16 cellular contexts compared by ENCODE assay signal in the genomic region with DNA sequence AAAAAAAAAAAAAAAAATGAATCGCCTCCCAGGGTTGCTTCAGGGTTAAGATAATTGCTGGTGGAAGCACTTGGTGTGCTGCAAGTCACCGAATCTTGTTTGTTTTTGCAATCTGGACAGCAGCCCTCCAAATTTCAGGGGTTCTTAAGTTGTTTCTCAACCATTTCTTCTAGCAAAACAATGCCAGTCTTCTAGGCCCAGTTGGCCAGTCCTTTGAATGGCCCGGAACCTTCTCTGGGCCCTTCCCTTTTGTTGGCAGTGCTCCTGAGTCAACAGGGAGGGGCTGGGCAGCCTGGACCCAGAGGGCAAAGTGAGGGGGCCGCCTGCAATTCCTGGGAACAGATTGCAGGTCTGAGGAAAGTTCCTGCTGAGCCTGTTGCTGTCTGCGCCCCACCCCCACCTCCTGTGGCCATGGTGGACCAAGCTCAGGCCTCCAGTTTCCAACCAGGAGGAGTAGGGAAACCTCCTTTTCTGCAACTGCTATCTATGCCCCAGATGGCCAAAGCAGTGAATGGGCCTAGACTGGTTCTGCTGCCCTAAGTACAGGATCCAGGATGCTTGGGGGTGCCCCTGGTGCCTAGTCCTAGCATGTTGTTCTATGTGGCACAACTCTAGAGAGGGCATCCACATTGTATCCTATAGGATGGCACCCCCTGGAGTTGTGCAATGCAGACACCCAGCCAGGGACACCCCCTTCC. TPM values are rescaled to one million over a fixed set of nuclear protein-coding genes. Genes with fewer than 3 reads are reported as not detected.
A peak's percentile ranks its signal among the peaks of the same experiment; 100 is the strongest.
DNase-seq lines count a peak whose midpoint lies in the region; ATAC-seq and TF ChIP-seq lines count a peak whose summit lies in the region.
"Had no signal": no experiment of that assay in that cellular context is flagged by ENCODE, and none has a peak within 500 bp of the region (broad histone marks: within the 10 kb centered on the region; RNA-seq: fewer than 3 reads in every experiment).

No MANE protein-coding gene starts in this region.

- H3K4me1 Mint-ChIP-seq in IgD-negative memory B cell, result peaks cover 40 to 53% (median 47%) of the 10 kb centered on the region in 3 donors
- H3K4me1 Mint-ChIP-seq in activated CD8-positive, alpha-beta memory T cell treated with anti-CD3 and anti-CD28 coated beads, Interleukin-2, amount 10 ng/mL, durations not matched to agents 7 days and 5 days, result peaks cover 31% of the 10 kb centered on the region

- H3K36me3 ChIP-seq in colonic mucosa (no peaks in the 10 kb centered on the region), lower lobe of right lung (no peaks in the 10 kb centered on the region), suprapubic skin (no peaks in the 10 kb centered on the region)
- H3K36me3 ChIP-seq: adrenal gland had no signal

- DNase-seq in colonic mucosa (peak; percentile 96), lower lobe of right lung (peak; percentile 84), suprapubic skin (ENCODE audit: low spot score in 2 of 2) (no peak), NCI-H1092 (lab: John Stamatoyannopoulos, UW) (no peak), CD1c-positive myeloid dendritic cell (ENCODE audit: extremely low spot score) (no peak)
- no peak for DNase-seq in activated CD8-positive, alpha-beta memory T cell treated with anti-CD3 and anti-CD28 coated beads, Interleukin-2, amount 10 ng/mL, durations not matched to agents 7 days and 5 days
- DNase-seq: activated B cell treated with CpG ODN at 0.5 μM for 24 hours; adrenal gland; GF-D8; NCI-H187 treated with DMSO at 0.1 percent for 48 hours; NCI-H774; stimulated activated CD4-positive, alpha-beta T cell treated with anti-CD3 and anti-CD28 coated beads, Interleukin-1b, Interleukin-23, amount 100 ng/mL, for 48 hours had no signal

- no peak overlapping the region for H3K4me3 Mint-ChIP-seq in IgD-negative memory B cell
- no peak overlapping the region for H3K4me3 Mint-ChIP-seq in activated CD8-positive, alpha-beta memory T cell treated with anti-CD3 and anti-CD28 coated beads, Interleukin-2, amount 10 ng/mL, durations not matched to agents 7 days and 5 days
- H3K4me3 Mint-ChIP-seq: activated B cell treated with CpG ODN at 0.5 μM for 24 hours had no signal

- CTCF ChIA-PET in activated CD8-positive, alpha-beta memory T cell treated with anti-CD3 and anti-CD28 coated beads, Interleukin-2, amount 10 ng/mL, durations not matched to agents 7 days and 5 days (lab: Charles Lee), result interaction anchor here (5.5 kb wide), 1 partner anchor 38 kb away, joined by 24 read pairs; no protein-coding TSS in a partner anchor

- peak overlapping the region in 2 of 3 donors; percentile 86 to 95 for H3K27ac Mint-ChIP-seq in IgD-negative memory B cell
- no peak overlapping the region for H3K27ac Mint-ChIP-seq in activated CD8-positive, alpha-beta memory T cell treated with anti-CD3 and anti-CD28 coated beads, Interleukin-2, amount 10 ng/mL, durations not matched to agents 7 days and 5 days

- H3K9ac ChIP-seq in colonic mucosa (ENCODE audit: low read depth in 2 of 2, low read length in 2 of 2), result peak overlapping the region; percentile 15 to 61

- TF ChIP-seq EP300 in suprapubic skin (IDR thresholded peaks at IDR 0.05), result no peak

- no peaks in the 10 kb centered on the region for H3K27me3 Mint-ChIP-seq in IgD-negative memory B cell
- no peaks in the 10 kb centered on the region for H3K27me3 Mint-ChIP-seq in activated CD8-positive, alpha-beta memory T cell treated with anti-CD3 and anti-CD28 coated beads, Interleukin-2, amount 10 ng/mL, durations not matched to agents 7 days and 5 days
- H3K27me3 Mint-ChIP-seq: activated B cell treated with CpG ODN at 0.5 μM for 24 hours had no signal

- ATAC-seq in lower lobe of right lung (peak; percentile 84 to 88), GM21723 (IDR thresholded peaks at IDR 0.05; ENCODE audit: unreplicated experiment) (no peak)
- ATAC-seq in activated CD8-positive, alpha-beta memory T cell treated with anti-CD3 and anti-CD28 coated beads, Interleukin-2, amount 10 ng/mL, durations not matched to agents 7 days and 5 days, result no peak

- peaks cover 28% of the 10 kb centered on the region for H3K4me1 ChIP-seq in colonic mucosa
- H3K4me1 ChIP-seq in lower lobe of right lung, result peaks cover 37% of the 10 kb centered on the region
- peaks cover 78% of the 10 kb centered on the region for H3K4me1 ChIP-seq in suprapubic skin

- TF ChIP-seq POLR2A in suprapubic skin (IDR thresholded peaks at IDR 0.05), result no peak

- H3K27ac ChIP-seq in colonic mucosa, result peak overlapping the region; percentile 97
- no peak overlapping the region for H3K27ac ChIP-seq in lower lobe of right lung
- H3K27ac ChIP-seq in suprapubic skin, result peak overlapping the region; percentile 76
- H3K27ac ChIP-seq: adrenal gland, C4-2B, SK-N-MC had no signal

- H3K4me3 ChIP-seq in colonic mucosa (no peak overlapping the region), lower lobe of right lung (no peak overlapping the region), suprapubic skin (no peak overlapping the region)
- H3K4me3 ChIP-seq: adrenal gland, SK-N-MC had no signal

- H3K9me3 Mint-ChIP-seq in IgD-negative memory B cell, result peaks cover 0 to 2% (median 0%) of the 10 kb centered on the region in 3 donors
- H3K9me3 Mint-ChIP-seq in activated CD8-positive, alpha-beta memory T cell treated with anti-CD3 and anti-CD28 coated beads, Interleukin-2, amount 10 ng/mL, durations not matched to agents 7 days and 5 days (ENCODE audit: low read depth), result no peaks in the 10 kb centered on the region
- H3K9me3 Mint-ChIP-seq: activated B cell treated with CpG ODN at 0.5 μM for 24 hours had no signal

- H3K36me3 Mint-ChIP-seq in IgD-negative memory B cell, result peaks cover 2% of the 10 kb centered on the region
- peaks cover 4% of the 10 kb centered on the region for H3K36me3 Mint-ChIP-seq in activated CD8-positive, alpha-beta memory T cell treated with anti-CD3 and anti-CD28 coated beads, Interleukin-2, amount 10 ng/mL, durations not matched to agents 7 days and 5 days

- H3K27me3 ChIP-seq in colonic mucosa, result no peaks in the 10 kb centered on the region
- no peaks in the 10 kb centered on the region for H3K27me3 ChIP-seq in lower lobe of right lung (ENCODE audit: low read depth)
- H3K27me3 ChIP-seq in suprapubic skin, result no peaks in the 10 kb centered on the region
- H3K27me3 ChIP-seq: adrenal gland had no signal

- intact Hi-C loops in colonic mucosa (cut with DNase I), result no loop called here
- intact Hi-C loops in lower lobe of right lung (cut with DNase I), result no loop called here

- H3K9me3 ChIP-seq in colonic mucosa (no peaks in the 10 kb centered on the region), lower lobe of right lung (no peaks in the 10 kb centered on the region), suprapubic skin (no peaks in the 10 kb centered on the region)
- H3K9me3 ChIP-seq: adrenal gland had no signal

- WGBS in suprapubic skin, result 54% methylated on average over 5 of the region's 5 CpGs

- TF ChIP-seq CTCF in colonic mucosa (IDR thresholded peaks at IDR 0.05) (no peak), lower lobe of right lung (IDR thresholded peaks at IDR 0.05) (no peak), suprapubic skin (IDR thresholded peaks at IDR 0.05) (no peak)

RNA-seq across cellular contexts. Expression of a gene that starts 31.4 kb away (rescaled TPM):
- polyA plus RNA-seq in IgD-negative memory B cell, result 319 TPM
- total RNA-seq in colonic mucosa (100 to 1,000 TPM; 397 to 463 TPM), lower lobe of right lung (74.2 TPM), suprapubic skin (100 to 1,000 TPM; 243 to 594 (median 293) TPM)
- 100 to 1,000 TPM in 1 of 2 experiments, 10 to 100 TPM in 1; 74.0 to 115 TPM for total RNA-seq in activated CD8-positive, alpha-beta memory T cell treated with anti-CD3 and anti-CD28 coated beads, Interleukin-2, amount 10 ng/mL, durations not matched to agents 7 days and 5 days

Comparison
In these comparisons a context has a peak if more than half of its experiments do, and no peak if none do; other contexts are left out.
1. DNase-seq: peak in colonic mucosa (single experiment) and lower lobe of right lung (single experiment); none in suprapubic skin (0 of 2), NCI-H1092 (single experiment), CD1c-positive myeloid dendritic cell (single experiment) and activated CD8-positive, alpha-beta memory T cell treated with anti-CD3 and anti-CD28 coated beads, Interleukin-2, amount 10 ng/mL, durations not matched to agents 7 days and 5 days (single experiment).
2. ATAC-seq: peak in lower lobe of right lung (2 of 2); none in activated CD8-positive, alpha-beta memory T cell treated with anti-CD3 and anti-CD28 coated beads, Interleukin-2, amount 10 ng/mL, durations not matched to agents 7 days and 5 days (single experiment) and GM21723 (single experiment).